ENCODE assay signal across 8 cellular contexts in genomic region chr14:60723218-60724079, GRCh38. TPM values are rescaled to one million over a fixed set of nuclear protein-coding genes. Genes with fewer than 3 reads are reported as not detected.
DNase-seq lines count a peak whose midpoint lies in the region; ATAC-seq, FAIRE-seq and TF ChIP-seq lines count a peak whose summit lies in the region.

No MANE protein-coding gene starts in this region.

- peak overlapping the region; percentile 88 for H3K4me3 ChIP-seq in choroid plexus epithelial cell (ENCODE audit: low read depth, low read length)
- peak overlapping the region; percentile 77 to 96 (median 84) for H3K4me3 ChIP-seq in HepG2 (replicated peaks in 1 of 3; ENCODE audit: insufficient read depth in 1 of 3, low read depth in 2 of 3, low read length in 3 of 3)

- no peak for FAIRE-seq in HTR-8/SVneo (lab: Jason Lieb, UNC)
- no peak for FAIRE-seq in HepG2 (lab: Jason Lieb, UNC)

- peak overlapping the region; percentile 91 for H3K4me3 Mint-ChIP-seq in T-helper 2 cell treated with Interferon-gamma antibody and Interleukin-4, amounts not matched to agents 5 μg/mL and 100 μg/mL, for 36 hours
- peak overlapping the region; percentile 83 for H3K4me3 Mint-ChIP-seq in stimulated activated memory B cell treated with anti-CD40 and anti-IgM and Interleukin-4, amounts not matched to agents 10 μg/mL and 1 μg/mL and 100 μg/mL, for 72 hours

- no peak for TF ChIP-seq EP300 in HepG2 (IDR thresholded peaks at IDR 0.05; ENCODE audit: low read depth in 2 of 2, low read length in 2 of 2)
- no peak for TF ChIP-seq EP300 in HepG2 (CRISPR knock-in tag; IDR thresholded peaks at IDR 0.05; ENCODE audit: borderline replicate concordance)

- WGBS in HepG2 (ENCODE audit: low lambda C conversion rate): 2% methylated on average over 13 of the region's 88 CpGs

- peak overlapping the region; percentile 90 for H3K4me2 ChIP-seq in HepG2 (ENCODE audit: low read depth, low read length)

- ATAC-seq in GM18867 (IDR thresholded peaks at IDR 0.05; ENCODE audit: unreplicated experiment) (peak; percentile 50), HepG2 (peak; percentile 47)
- peak; percentile 65 for ATAC-seq in stimulated activated memory B cell treated with anti-CD40 and anti-IgM and Interleukin-4, amounts not matched to agents 10 μg/mL and 1 μg/mL and 100 μg/mL, for 72 hours

- TF ChIP-seq CTCF in choroid plexus epithelial cell (conservative IDR thresholded peaks at IDR 0.05; ENCODE audit: low read depth, low read length) (no peak), HepG2 (CRISPR knock-in tag; IDR thresholded peaks at IDR 0.05) (no peak)

- peaks cover 9% of the 10 kb centered on the region for H4K20me1 ChIP-seq in HepG2 (ENCODE audit: insufficient read depth, low read length)

- peak overlapping the region; percentile 85 for H3K27ac ChIP-seq in HepG2 (ENCODE audit: extremely low read length, insufficient read depth, low read length)

- H3K9ac ChIP-seq in HepG2 (ENCODE audit: insufficient read depth, low read depth, low read length): peak overlapping the region; percentile 86

- no peak overlapping the region for H2AFZ ChIP-seq in HepG2 (ENCODE audit: low read length)

- H3K36me3 Mint-ChIP-seq in T-helper 2 cell treated with Interferon-gamma antibody and Interleukin-4, amounts not matched to agents 5 μg/mL and 100 μg/mL, for 36 hours (ENCODE audit: low read depth): no peaks in the 10 kb centered on the region
- no peaks in the 10 kb centered on the region for H3K36me3 Mint-ChIP-seq in stimulated activated memory B cell treated with anti-CD40 and anti-IgM and Interleukin-4, amounts not matched to agents 10 μg/mL and 1 μg/mL and 100 μg/mL, for 72 hours

- in situ Hi-C loops in HepG2 (cut with HindIII; ENCODE audit: extremely low pct_ligation_motif_present, low pct_unique_long_range_greater_than_20kb): loop anchor here (5.0 kb wide), 1 partner anchor 66 kb away; no protein-coding TSS in a partner anchor

- peaks cover 14% of the 10 kb centered on the region for H3K79me2 ChIP-seq in HepG2 (ENCODE audit: insufficient read depth, low read length)

- no peaks in the 10 kb centered on the region for H3K9me3 Mint-ChIP-seq in T-helper 2 cell treated with Interferon-gamma antibody and Interleukin-4, amounts not matched to agents 5 μg/mL and 100 μg/mL, for 36 hours
- H3K9me3 Mint-ChIP-seq in stimulated activated memory B cell treated with anti-CD40 and anti-IgM and Interleukin-4, amounts not matched to agents 10 μg/mL and 1 μg/mL and 100 μg/mL, for 72 hours: no peaks in the 10 kb centered on the region

- no peaks in the 10 kb centered on the region for H3K27me3 ChIP-seq in HepG2 (ENCODE audit: control insufficient read depth in 1 of 2, insufficient read depth in 2 of 2, low read length in 2 of 2)

- intact Hi-C loops in HepG2 (cut with micrococcal nuclease; ENCODE audit: unreplicated experiment): loop anchor here (1.0 to 10.0 kb wide), 5 partner anchors 11 to 529 kb away; partner anchors contain the start of genes MNAT1, SLC38A6 and TRMT5

- peaks cover 33% of the 10 kb centered on the region for H3K4me1 ChIP-seq in HepG2 (ENCODE audit: insufficient read depth, low read length)

- CTCF ChIA-PET in HepG2 (lab: Yijun Ruan, JAX; ENCODE audit: low intra/inter-chr PET ratio, low total read pairs): no interaction called here

- H3K36me3 ChIP-seq in HepG2 (replicated peaks in 1 of 2; ENCODE audit: control insufficient read depth in 1 of 2, insufficient read depth in 2 of 2, low read length in 2 of 2): peaks cover 2 to 10% of the 10 kb centered on the region in 2 experiments; a peak in 2 of 5 replicates

- H3K9me3 ChIP-seq in HepG2 (ENCODE audit: low read length): no peaks in the 10 kb centered on the region

- H3K4me1 Mint-ChIP-seq in T-helper 2 cell treated with Interferon-gamma antibody and Interleukin-4, amounts not matched to agents 5 μg/mL and 100 μg/mL, for 36 hours (ENCODE audit: low read depth): peaks cover 24% of the 10 kb centered on the region
- peaks cover 15% of the 10 kb centered on the region for H3K4me1 Mint-ChIP-seq in stimulated activated memory B cell treated with anti-CD40 and anti-IgM and Interleukin-4, amounts not matched to agents 10 μg/mL and 1 μg/mL and 100 μg/mL, for 72 hours

- DNase-seq in AG20443 (ENCODE audit: low spot score): peak; percentile 66
- peak; percentile 57 for DNase-seq in HTR-8/SVneo (ENCODE audit: insufficient read length, low spot score)
- peak; percentile 18 for DNase-seq in T-helper 2 cell treated with Interferon-gamma antibody and Interleukin-4, amounts not matched to agents 5 μg/mL and 100 μg/mL, for 36 hours (ENCODE audit: low spot score)
- peak; percentile 72 for DNase-seq in choroid plexus epithelial cell (ENCODE audit: low read depth)
- no peak for DNase-seq in HepG2 (ENCODE audit: low spot score)
- no peak for DNase-seq in epidermal melanocyte (ENCODE audit: insufficient read length, low spot score)

- no peak for TF ChIP-seq RAD21 in HepG2 (CRISPR knock-in tag; IDR thresholded peaks at IDR 0.05)

- BruUV-seq in HepG2 (replicated peaks; lab: Mats Ljungman, UMichigan): TSS peak; percentile 71

- H3K27me3 Mint-ChIP-seq in T-helper 2 cell treated with Interferon-gamma antibody and Interleukin-4, amounts not matched to agents 5 μg/mL and 100 μg/mL, for 36 hours (ENCODE audit: low read depth): peaks cover 82% of the 10 kb centered on the region
- H3K27me3 Mint-ChIP-seq in stimulated activated memory B cell treated with anti-CD40 and anti-IgM and Interleukin-4, amounts not matched to agents 10 μg/mL and 1 μg/mL and 100 μg/mL, for 72 hours: peaks cover 77% of the 10 kb centered on the region

- H3K27ac Mint-ChIP-seq in T-helper 2 cell treated with Interferon-gamma antibody and Interleukin-4, amounts not matched to agents 5 μg/mL and 100 μg/mL, for 36 hours: peak overlapping the region; percentile 62
- peak overlapping the region; percentile 42 for H3K27ac Mint-ChIP-seq in stimulated activated memory B cell treated with anti-CD40 and anti-IgM and Interleukin-4, amounts not matched to agents 10 μg/mL and 1 μg/mL and 100 μg/mL, for 72 hours

- POLR2A ChIA-PET in HepG2 (lab: Yijun Ruan, JAX): interaction anchor here (0.6 to 4.2 kb wide), 14 partner anchors 10 to 972 kb away, joined by 3 to 38 read pairs (median 6); partner anchors contain the start of genes HIF1A, SIX1, SLC38A6 and TRMT5

- no peak for TF ChIP-seq POLR2A in HepG2 (IDR thresholded peaks at IDR 0.05; ENCODE audit: insufficient read depth in 1 of 2, low read depth in 2 of 2, low read length in 2 of 2)

TF ChIP-seq in HepG2, 621 proteins besides CTCF, POLR2A, EP300 and RAD21 (continues in another document):
- no peak for TF ChIP-seq ONECUT2 (CRISPR knock-in tag; IDR thresholded peaks at IDR 0.05)
- peak; percentile 55; the same call in 1 of the 2 replicates for TF ChIP-seq SRY (CRISPR knock-in tag; IDR thresholded peaks at IDR 0.05)
- no peak for TF ChIP-seq SNRNP70 (IDR thresholded peaks at IDR 0.05; ENCODE audit: low read depth, low read length)
- no peak for TF ChIP-seq PHF5A (CRISPR knock-in tag; IDR thresholded peaks at IDR 0.05; ENCODE audit: low read depth, unreplicated experiment)

RNA-seq across cellular contexts. Expression of gene SIX4, which starts 0.7 kb away (rescaled TPM):
- total RNA-seq in HepG2 (2016; rRNA removed; fragmentation: Illumina TruSeq; extraction: Trizol): 6.0 and 6.7 TPM in 2 replicates
- 0.35 and 0.51 TPM in 2 replicates for total RNA-seq in HepG2 (2016; cell fraction: cytosol; rRNA removed; fragmentation: Illumina TruSeq; extraction: Trizol; ENCODE audit: low read depth)
- 5.4 and 5.9 TPM in 2 replicates for total RNA-seq in HepG2 (2016; cell fraction: insoluble cytoplasmic fraction; rRNA removed; fragmentation: Illumina TruSeq; extraction: Trizol)
- 2.6 and 3.0 TPM in 2 replicates for total RNA-seq in HepG2 (2016; cell fraction: membrane; rRNA removed; fragmentation: Illumina TruSeq; extraction: Trizol)
- 5.0 and 6.1 TPM in 2 replicates for total RNA-seq in HepG2 (2016; cell fraction: nucleus; rRNA removed; fragmentation: Illumina TruSeq; extraction: Trizol)
- 4.5 and 5.0 TPM in 2 replicates for polyA plus RNA-seq in HepG2 (2011; rRNA removed)
- 2.4 and 3.0 TPM in 2 replicates for polyA plus RNA-seq in HepG2 (2011; cell fraction: cytosol; rRNA removed)
- polyA plus RNA-seq in HepG2 (2011; cell fraction: nucleus; rRNA removed): 4.1 and 4.4 TPM in 2 replicates
- polyA plus RNA-seq in HepG2 (2012): 3.2 and 3.9 TPM in 2 replicates
- 0.10 and 0.14 TPM in 2 replicates for polyA plus RNA-seq in HepG2 (2016; cell fraction: cytosol; fragmentation: Illumina TruSeq; extraction: Trizol; ENCODE audit: low read depth)
- polyA plus RNA-seq in HepG2 (2016; cell fraction: insoluble cytoplasmic fraction; fragmentation: Illumina TruSeq; extraction: Trizol; ENCODE audit: low read depth): 2.9 and 5.1 TPM in 2 replicates
- polyA plus RNA-seq in HepG2 (2016; cell fraction: membrane; fragmentation: Illumina TruSeq; extraction: Trizol; ENCODE audit: low read depth): 0.61 and 0.83 TPM in 2 replicates
- 5.3 and 7.3 TPM in 2 replicates for polyA plus RNA-seq in HepG2 (2016; cell fraction: nucleus; fragmentation: Illumina TruSeq; extraction: Trizol; ENCODE audit: insufficient read depth, low read depth)
- 8.9 and 18.4 TPM in 2 replicates for polyA minus RNA-seq in HepG2 (2011; rRNA and poly(A)+ RNA removed; ENCODE audit: low replicate concordance)
- polyA minus RNA-seq in HepG2 (2011; cell fraction: cytosol; rRNA and poly(A)+ RNA removed): 5.5 and 6.8 TPM in 2 replicates
- polyA minus RNA-seq in HepG2 (2011; cell fraction: nucleus; rRNA and poly(A)+ RNA removed): 5.7 and 8.0 TPM in 2 replicates

RNA-seq across cellular contexts. Expression of gene MNAT1, which starts 11.1 kb away (rescaled TPM):
- 94.8 and 130 TPM in 2 replicates for total RNA-seq in HepG2 (2016; rRNA removed; fragmentation: Illumina TruSeq; extraction: Trizol)
- total RNA-seq in HepG2 (2016; cell fraction: cytosol; rRNA removed; fragmentation: Illumina TruSeq; extraction: Trizol; ENCODE audit: low read depth): 60.3 and 68.8 TPM in 2 replicates
- 93.8 and 135 TPM in 2 replicates for total RNA-seq in HepG2 (2016; cell fraction: insoluble cytoplasmic fraction; rRNA removed; fragmentation: Illumina TruSeq; extraction: Trizol)
- total RNA-seq in HepG2 (2016; cell fraction: membrane; rRNA removed; fragmentation: Illumina TruSeq; extraction: Trizol): 31.2 and 38.1 TPM in 2 replicates
- 93.5 and 99.8 TPM in 2 replicates for total RNA-seq in HepG2 (2016; cell fraction: nucleus; rRNA removed; fragmentation: Illumina TruSeq; extraction: Trizol)
- polyA plus RNA-seq in HepG2 (2011; rRNA removed): 45.8 and 49.2 TPM in 2 replicates
- polyA plus RNA-seq in HepG2 (2011; cell fraction: cytosol; rRNA removed): 31.1 and 41.1 TPM in 2 replicates
- 15.4 and 16.3 TPM in 2 replicates for polyA plus RNA-seq in HepG2 (2011; cell fraction: nucleus; rRNA removed)
- 41.3 and 44.6 TPM in 2 replicates for polyA plus RNA-seq in HepG2 (2012)
- polyA plus RNA-seq in HepG2 (2016; cell fraction: cytosol; fragmentation: Illumina TruSeq; extraction: Trizol; ENCODE audit: low read depth): 8.7 and 10.2 TPM in 2 replicates
- polyA plus RNA-seq in HepG2 (2016; cell fraction: insoluble cytoplasmic fraction; fragmentation: Illumina TruSeq; extraction: Trizol; ENCODE audit: low read depth): 107 and 116 TPM in 2 replicates
- polyA plus RNA-seq in HepG2 (2016; cell fraction: membrane; fragmentation: Illumina TruSeq; extraction: Trizol; ENCODE audit: low read depth): 12.3 and 12.4 TPM in 2 replicates
- polyA plus RNA-seq in HepG2 (2016; cell fraction: nucleus; fragmentation: Illumina TruSeq; extraction: Trizol; ENCODE audit: insufficient read depth, low read depth): 39.6 and 40.0 TPM in 2 replicates
- 20.6 and 44.6 TPM in 2 replicates for polyA minus RNA-seq in HepG2 (2011; rRNA and poly(A)+ RNA removed; ENCODE audit: low replicate concordance)
- 24.3 and 30.5 TPM in 2 replicates for polyA minus RNA-seq in HepG2 (2011; cell fraction: cytosol; rRNA and poly(A)+ RNA removed)
- 113 and 135 TPM in 2 replicates for polyA minus RNA-seq in HepG2 (2011; cell fraction: nucleus; rRNA and poly(A)+ RNA removed)

Comparison
In these comparisons a context has a peak if more than half of its experiments do, and no peak if none do; other contexts are left out.
1. DNase-seq: peak in AG20443 (single experiment), HTR-8/SVneo (single experiment), T-helper 2 cell treated with Interferon-gamma antibody and Interleukin-4, amounts not matched to agents 5 μg/mL and 100 μg/mL, for 36 hours (single experiment) and choroid plexus epithelial cell (single experiment); none in HepG2 (single experiment) and epidermal melanocyte (single experiment).
2. Peak in every context shown above with its lines, with median percentiles within 50 percentile points of each other: ATAC-seq.